ENCODE assay signal across 7 cellular contexts in the genomic region with DNA sequence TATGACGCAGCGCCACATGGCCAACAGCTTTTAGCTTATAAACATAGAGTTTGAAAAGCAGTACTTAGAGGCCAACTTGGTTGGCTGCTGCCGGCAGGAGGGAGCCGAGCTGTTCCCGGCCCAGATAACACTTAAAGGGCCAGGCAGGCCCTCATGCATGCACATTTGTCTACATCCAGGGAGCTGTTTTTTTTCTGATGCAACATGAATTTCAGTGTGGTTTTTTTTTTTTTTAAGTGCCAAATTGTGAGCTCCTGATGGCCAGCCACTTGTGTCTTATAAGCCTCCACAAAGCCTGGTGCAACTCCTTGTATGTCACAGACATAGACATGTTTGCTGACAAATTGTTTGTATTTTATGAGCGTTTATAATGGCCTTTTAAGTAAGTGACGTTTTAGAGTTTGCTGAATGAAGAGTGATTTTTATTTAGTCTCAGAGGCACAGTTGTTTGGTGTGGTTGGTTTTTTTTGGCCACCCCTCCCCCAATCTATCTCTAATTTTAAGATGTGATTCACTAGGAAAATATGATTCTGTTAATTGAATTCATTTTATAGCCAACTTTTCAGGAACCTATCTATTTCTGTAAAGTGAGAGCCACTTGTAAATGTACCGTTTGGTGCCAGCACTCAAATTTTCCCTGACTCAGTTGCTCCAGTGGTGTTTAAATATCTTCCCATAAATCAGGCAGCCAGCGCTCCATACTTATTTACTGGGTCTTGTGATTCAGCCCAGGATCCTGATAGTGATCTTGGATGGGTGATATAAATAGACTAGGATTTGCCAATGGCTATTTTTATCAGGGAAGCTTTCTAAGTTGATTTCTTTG.
DNase-seq lines count a peak whose midpoint lies in the region; ATAC-seq lines count a peak whose summit lies in the region.

No MANE protein-coding gene starts in this region.

- DNase-seq in HUDEP-2 (lab: John Stamatoyannopoulos, UW; ENCODE audit: unreplicated experiment in 76 of 76) (peak in 43 of 76 experiments; percentile 3 to 66 (median 24)), SK-N-DZ (ENCODE audit: low spot score) (peak; percentile 79), globus pallidus (ENCODE audit: low spot score) (peak; percentile 33), posterior cingulate gyrus (peak in 7 of 10 donors; percentile 23 to 92 (median 52))

- no peak for ATAC-seq in HG03025 (IDR thresholded peaks at IDR 0.05; ENCODE audit: low FRiP score, unreplicated experiment)
- ATAC-seq in GM21390 (IDR thresholded peaks at IDR 0.05; ENCODE audit: unreplicated experiment) = no peak
- no peak for ATAC-seq in GM18517 (IDR thresholded peaks at IDR 0.05; ENCODE audit: unreplicated experiment)

- intact Hi-C loops in posterior cingulate gyrus (cut with DNase I) = no loop called here

Comparison
In these comparisons a context has a peak if more than half of its experiments do, and no peak if none do; other contexts are left out.
1. DNase-seq: peak in every context shown above with its lines; median percentile 79 in SK-N-DZ; 52 in posterior cingulate gyrus; 33 in globus pallidus; 24 in HUDEP-2.